20 cellular contexts compared by ENCODE assay signal in the genomic region with DNA sequence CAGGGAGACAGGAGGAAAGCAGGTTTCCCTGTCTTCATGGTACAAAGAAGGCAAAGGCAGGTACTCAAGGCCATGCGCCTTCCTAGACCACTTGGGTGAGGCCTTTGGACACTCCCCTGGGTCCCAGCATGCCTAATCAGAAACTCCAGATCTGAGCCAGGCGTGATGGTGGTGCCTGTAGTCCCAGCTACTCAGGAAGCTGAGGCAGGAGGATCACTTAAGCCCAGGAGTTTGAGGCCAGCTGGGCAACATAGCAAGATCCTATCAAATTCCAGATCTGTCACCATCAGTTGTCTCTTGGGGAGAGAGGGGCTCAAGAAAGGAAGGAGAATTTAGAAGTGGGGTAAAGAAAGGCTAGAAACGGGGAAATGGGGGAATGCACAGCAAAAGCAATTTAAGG.
DNase-seq lines count a peak whose midpoint lies in the region; FAIRE-seq and TF ChIP-seq lines count a peak whose summit lies in the region.
"Had no signal": no experiment of that assay in that cellular context is flagged by ENCODE, and none has a peak within 500 bp of the region (broad histone marks: within the 10 kb centered on the region; RNA-seq: fewer than 3 reads in every experiment).

No MANE protein-coding gene starts in this region.

- H3K27me3 ChIP-seq in breast epithelium: no peaks in the 10 kb centered on the region
- H3K27me3 ChIP-seq in hepatocyte: no peaks in the 10 kb centered on the region
- H3K27me3 ChIP-seq in trophoblast cell (ENCODE audit: insufficient read depth, low read length): no peaks in the 10 kb centered on the region
- H3K27me3 ChIP-seq in uterus: no peaks in the 10 kb centered on the region
- no peaks in the 10 kb centered on the region for H3K27me3 ChIP-seq in prostate gland (replicated peaks; ENCODE audit: insufficient read depth)

- peak overlapping the region; percentile 96 for H2AK5ac ChIP-seq in trophoblast cell (ENCODE audit: low read length)

- H3K27me3 Mint-ChIP-seq in MCF 10A (ENCODE audit: insufficient read depth, unreplicated experiment): no peaks in the 10 kb centered on the region

- no peak overlapping the region for H3K4me3 Mint-ChIP-seq in MCF 10A (ENCODE audit: unreplicated experiment)
- H3K4me3 Mint-ChIP-seq: activated CD8-positive, alpha-beta T cell treated with anti-CD3 and anti-CD28 coated beads, Interleukin-2, amount 10 ng/mL, durations not matched to agents 7 days and 5 days; activated naive CD8-positive, alpha-beta T cell; activated T-cell treated with anti-CD3 and anti-CD28 coated beads, Interleukin-2, amount 50 U/mL, for 72 hours; B cell; stimulated activated naive CD8-positive, alpha-beta T cell treated with anti-CD3 and anti-CD28 coated beads, Interleukin-15, amount 100 ng/mL, for 72 hours had no signal

- H2BK120ac ChIP-seq in trophoblast cell (ENCODE audit: insufficient read depth, low read length, poor library complexity): peak overlapping the region; percentile 96

- H3K4me2 ChIP-seq in hepatocyte (no peak overlapping the region), trophoblast cell (ENCODE audit: low read length) (no peak overlapping the region)

- peak overlapping the region; percentile 23 for H3K4ac ChIP-seq in trophoblast cell (ENCODE audit: low read depth, low read length)

- no peak for TF ChIP-seq POLR2A in breast epithelium (IDR thresholded peaks at IDR 0.05)
- no peak for TF ChIP-seq POLR2A in uterus (IDR thresholded peaks at IDR 0.05)
- no peak for TF ChIP-seq POLR2A in prostate gland (IDR thresholded peaks at IDR 0.05)

- H3K14ac ChIP-seq in trophoblast cell (ENCODE audit: low read length): peak overlapping the region; percentile 69

- H2BK5ac ChIP-seq in trophoblast cell (ENCODE audit: low read depth, low read length, poor library complexity): peak overlapping the region; percentile 96

- POLR2A ChIA-PET in MCF 10A (lab: Yijun Ruan, JAX): interaction anchor here (1.4 to 14.7 kb wide), 3 partner anchors 31 to 153 kb away, joined by 9 to 196 read pairs (median 15); no protein-coding TSS in a partner anchor

- H3K23ac ChIP-seq in trophoblast cell (ENCODE audit: low read length): no peak overlapping the region

- no peak for TF ChIP-seq CTCF in MCF 10A (IDR thresholded peaks at IDR 0.05; ENCODE audit: unreplicated experiment)
- no peak for TF ChIP-seq CTCF in breast epithelium (IDR thresholded peaks at IDR 0.05)
- no peak for TF ChIP-seq CTCF in hepatocyte (IDR thresholded peaks at IDR 0.05; ENCODE audit: poor library complexity)
- no peak for TF ChIP-seq CTCF in uterus (IDR thresholded peaks at IDR 0.05)
- TF ChIP-seq CTCF in prostate gland (IDR thresholded peaks at IDR 0.05): no peak

- no peak for DNase-seq in MCF 10A (ENCODE audit: unreplicated experiment)
- DNase-seq in breast epithelium (ENCODE audit: low spot score in 2 of 2): no peak
- no peak for DNase-seq in hepatocyte (ENCODE audit: low spot score)
- DNase-seq in trophoblast cell: peak; percentile 64 to 82
- no peak for DNase-seq in uterus
- DNase-seq in prostate gland (ENCODE audit: low spot score): no peak
- DNase-seq in GOT3 (lab: John Stamatoyannopoulos, UW): no peak
- DNase-seq in frontal cortex (ENCODE audit: low spot score in 2 of 2): no peak
- DNase-seq: 8988T; activated CD8-positive, alpha-beta T cell treated with anti-CD3 and anti-CD28 coated beads, Interleukin-2, amount 10 ng/mL, durations not matched to agents 7 days and 5 days; activated T-cell treated with anti-CD3 and anti-CD28 coated beads, Interleukin-2, amount 50 U/mL, for 72 hours; GDM1; KBM-7; NCI-H1048; NCI-H2081; stimulated activated naive CD8-positive, alpha-beta T cell treated with anti-CD3 and anti-CD28 coated beads, Interleukin-15, amount 100 ng/mL, for 72 hours had no signal

- peak overlapping the region; percentile 96 for H3K27ac Mint-ChIP-seq in MCF 10A (ENCODE audit: low read depth, unreplicated experiment)
- H3K27ac Mint-ChIP-seq: activated CD8-positive, alpha-beta T cell treated with anti-CD3 and anti-CD28 coated beads, Interleukin-2, amount 10 ng/mL, durations not matched to agents 7 days and 5 days; activated naive CD8-positive, alpha-beta T cell; activated T-cell treated with anti-CD3 and anti-CD28 coated beads, Interleukin-2, amount 50 U/mL, for 72 hours; B cell; stimulated activated naive CD8-positive, alpha-beta T cell treated with anti-CD3 and anti-CD28 coated beads, Interleukin-15, amount 100 ng/mL, for 72 hours had no signal

- no peak overlapping the region for H3K27ac ChIP-seq in breast epithelium
- peak overlapping the region; percentile 95 for H3K27ac ChIP-seq in hepatocyte
- peak overlapping the region; percentile 100 for H3K27ac ChIP-seq in trophoblast cell (ENCODE audit: low read depth, low read length)
- H3K27ac ChIP-seq in uterus: peak overlapping the region; percentile 43 to 63
- no peak overlapping the region for H3K27ac ChIP-seq in prostate gland

- BruUV-seq in MCF 10A (replicated peaks; lab: Mats Ljungman, UMichigan): no TSS peak

- H2BK12ac ChIP-seq in trophoblast cell (ENCODE audit: low read length): peak overlapping the region; percentile 78

- peaks cover 45% of the 10 kb centered on the region for H3K4me1 Mint-ChIP-seq in MCF 10A (ENCODE audit: insufficient read depth, unreplicated experiment)
- H3K4me1 Mint-ChIP-seq: stimulated activated naive CD8-positive, alpha-beta T cell treated with anti-CD3 and anti-CD28 coated beads, Interleukin-15, amount 100 ng/mL, for 72 hours had no signal

- peaks cover 70% of the 10 kb centered on the region for H3K79me1 ChIP-seq in trophoblast cell (ENCODE audit: low read length)

- peak overlapping the region; percentile 92 for H4K91ac ChIP-seq in trophoblast cell (ENCODE audit: low read depth, low read length)

- intact Hi-C loops in MCF 10A (cut with micrococcal nuclease) (no loop called here), breast epithelium (cut with DNase I; ENCODE audit: low total_unique reads) (no loop called here), uterus (cut with DNase I; ENCODE audit: low total_unique reads) (no loop called here), prostate gland (cut with DNase I) (loop anchor here (5.0 kb wide), 1 partner anchor 61 kb away; no protein-coding TSS in a partner anchor)

- H3K18ac ChIP-seq in trophoblast cell (ENCODE audit: low read length): peak overlapping the region; percentile 70

- H3K79me2 ChIP-seq in hepatocyte: no peaks in the 10 kb centered on the region
- H3K79me2 ChIP-seq in trophoblast cell (ENCODE audit: control insufficient read depth, insufficient read depth, low read length, poor library complexity): peaks cover 14% of the 10 kb centered on the region

- peak overlapping the region; percentile 3 for H4K8ac ChIP-seq in trophoblast cell (ENCODE audit: low read depth, low read length)

- no peak overlapping the region for H2AFZ ChIP-seq in hepatocyte
- peak overlapping the region; percentile 20 for H2AFZ ChIP-seq in trophoblast cell (ENCODE audit: insufficient read depth, low read length, poor library complexity)

- no peak overlapping the region for H4K12ac ChIP-seq in trophoblast cell (ENCODE audit: low read depth, low read length)

- 97% methylated on average over 3 of the region's 3 CpGs for WGBS in hepatocyte (ENCODE audit: low lambda C conversion rate, missing lambda C conversion rate)
- no CpG with 5 or more reads among the region's 3 CpGs for WGBS in trophoblast cell (ENCODE audit: extremely low coverage, insufficient coverage, insufficient read length)
- WGBS in prostate gland: 84% methylated on average over 3 of the region's 3 CpGs

- CTCF ChIA-PET in MCF 10A (lab: Yijun Ruan, JAX): no interaction called here

- H3K36me3 Mint-ChIP-seq in MCF 10A (ENCODE audit: insufficient read depth, unreplicated experiment): peaks cover 5% of the 10 kb centered on the region
- H3K36me3 Mint-ChIP-seq: activated naive CD8-positive, alpha-beta T cell had no signal

- H3K4me1 ChIP-seq in breast epithelium (peaks cover 0 to 7% of the 10 kb centered on the region in 2 donors), hepatocyte (ENCODE audit: insufficient read depth) (peaks cover 58% of the 10 kb centered on the region), trophoblast cell (ENCODE audit: control insufficient read depth in 1 of 2, insufficient read depth in 2 of 2, low read length in 2 of 2) (peaks cover 48 to 60% of the 10 kb centered on the region in 2 experiments), uterus (peaks cover 7 to 9% of the 10 kb centered on the region in 2 donors), prostate gland (replicated peaks) (peaks cover 3% of the 10 kb centered on the region)
- H3K4me1 ChIP-seq: HAP-1 had no signal

- H3K9me2 ChIP-seq in hepatocyte (replicated peaks; ENCODE audit: insufficient read depth): no peaks in the 10 kb centered on the region

- H3K9me3 Mint-ChIP-seq in MCF 10A (ENCODE audit: unreplicated experiment): no peaks in the 10 kb centered on the region
- H3K9me3 Mint-ChIP-seq: activated T-cell treated with anti-CD3 and anti-CD28 coated beads, Interleukin-2, amount 50 U/mL, for 72 hours; neural crest cell; stimulated activated naive CD8-positive, alpha-beta T cell treated with anti-CD3 and anti-CD28 coated beads, Interleukin-15, amount 100 ng/mL, for 72 hours had no signal

- no peak overlapping the region for H3K9ac ChIP-seq in trophoblast cell (ENCODE audit: low read length)

- no peaks in the 10 kb centered on the region for H4K20me1 ChIP-seq in hepatocyte (ENCODE audit: insufficient read depth, poor library complexity, severe bottlenecking)

- no peaks in the 10 kb centered on the region for H3K9me3 ChIP-seq in breast epithelium
- H3K9me3 ChIP-seq in hepatocyte (ENCODE audit: low read depth): no peaks in the 10 kb centered on the region
- H3K9me3 ChIP-seq in trophoblast cell (ENCODE audit: insufficient read depth, low read depth, low read length): no peaks in the 10 kb centered on the region
- H3K9me3 ChIP-seq in uterus: no peaks in the 10 kb centered on the region
- H3K9me3 ChIP-seq in prostate gland: no peaks in the 10 kb centered on the region
- H3K9me3 ChIP-seq: HAP-1 had no signal

- no peak for FAIRE-seq in frontal cortex (lab: Jason Lieb, UNC)

- no peaks in the 10 kb centered on the region for H3K36me3 ChIP-seq in breast epithelium
- H3K36me3 ChIP-seq in hepatocyte (replicated peaks; ENCODE audit: insufficient read depth, low read depth): no peaks in the 10 kb centered on the region
- H3K36me3 ChIP-seq in trophoblast cell (ENCODE audit: control insufficient read depth in 1 of 2, insufficient read depth in 2 of 2, low read length in 2 of 2): no peaks in the 10 kb centered on the region
- H3K36me3 ChIP-seq in uterus: no peaks in the 10 kb centered on the region
- no peaks in the 10 kb centered on the region for H3K36me3 ChIP-seq in prostate gland
- H3K36me3 ChIP-seq: HAP-1 had no signal

- H3K4me3 ChIP-seq in breast epithelium: no peak overlapping the region
- no peak overlapping the region for H3K4me3 ChIP-seq in hepatocyte
- H3K4me3 ChIP-seq in trophoblast cell (ENCODE audit: low read depth, low read length): no peak overlapping the region
- H3K4me3 ChIP-seq in uterus: no peak overlapping the region
- H3K4me3 ChIP-seq in prostate gland: no peak overlapping the region
- H3K4me3 ChIP-seq: HAP-1 had no signal

Comparison
In these comparisons a context has a peak if more than half of its experiments do, and no peak if none do; other contexts are left out.
1. DNase-seq: peak in trophoblast cell (2 of 2); none in MCF 10A (single experiment), breast epithelium (0 of 2), hepatocyte (single experiment), uterus (0 of 2), prostate gland (single experiment), GOT3 (single experiment) and frontal cortex (0 of 2).
2. H3K27ac ChIP-seq: peak in hepatocyte (single experiment), trophoblast cell (single experiment) and uterus (2 of 2); none in breast epithelium (0 of 2) and prostate gland (0 of 2).